8 cellular contexts compared by ENCODE assay signal in the genomic region with DNA sequence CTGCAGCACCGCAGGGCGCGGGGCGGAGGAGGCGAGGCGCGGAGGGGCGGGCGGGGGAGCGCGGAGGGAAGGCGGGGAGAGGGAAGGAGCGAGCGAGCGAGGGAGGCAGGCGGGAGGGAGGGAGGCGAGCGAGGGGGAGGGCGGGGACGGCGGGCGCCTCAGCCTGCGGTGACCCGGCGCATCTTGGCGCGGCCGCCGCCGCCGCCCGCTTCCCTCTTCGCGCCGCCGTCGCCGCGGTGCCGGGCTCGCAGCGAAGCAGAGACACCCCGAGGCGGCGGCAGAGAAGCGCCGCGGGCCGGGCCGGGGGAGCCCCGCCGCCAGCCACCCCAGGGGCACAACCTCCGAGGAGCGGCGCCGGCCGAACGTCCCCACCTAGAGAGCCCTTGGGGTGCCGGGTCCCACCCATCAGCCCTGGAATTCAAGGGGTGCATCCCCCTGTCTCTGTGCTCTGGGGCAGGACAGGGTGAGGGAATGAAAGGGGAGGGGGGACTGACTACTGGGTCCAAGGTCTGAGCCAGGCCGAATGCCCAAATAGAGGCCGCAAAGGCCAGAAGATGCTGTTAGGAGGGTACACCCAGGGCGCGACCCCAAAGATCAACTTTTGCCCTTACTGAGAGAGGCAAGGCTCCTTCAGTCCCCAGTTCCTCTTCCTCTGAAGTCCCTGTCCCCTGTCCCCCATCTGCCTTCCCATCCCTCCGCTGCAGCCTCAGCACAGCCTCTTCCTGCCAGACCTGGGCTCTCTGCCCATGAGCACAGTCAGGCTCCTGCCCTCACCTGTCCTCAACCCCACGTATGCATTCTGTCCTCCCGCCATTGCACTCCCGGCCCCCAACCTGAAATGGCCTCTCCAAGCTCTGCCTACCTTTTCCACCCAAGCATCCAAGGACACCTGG. TPM values are rescaled to one million over a fixed set of nuclear protein-coding genes. Genes with fewer than 3 reads are reported as not detected.
A peak's percentile ranks its signal among the peaks of the same experiment; 100 is the strongest.
DNase-seq lines count a peak whose midpoint lies in the region; ATAC-seq, FAIRE-seq and TF ChIP-seq lines count a peak whose summit lies in the region.

Gene ADAMTS2 (minus strand): TSS at position 33 of the 893 bp plus-strand sequence. CDS start 133 bp downstream, outside the sequence.

- no peak for DNase-seq in A549 (ENCODE audit: low read depth in 1 of 2, low spot score in 1 of 2)
- peak; percentile 68 for DNase-seq in HCEC 1CT
- peak; percentile 92 for DNase-seq in adipocyte (ENCODE audit: low read depth)
- DNase-seq in hepatic stellate cell (ENCODE audit: low spot score), result peak; percentile 89
- DNase-seq in activated T-helper 2 cell treated with anti-CD3 and anti-CD28 coated beads, Interferon-gamma antibody, Interleukin-2, Interleukin-4, amounts not matched to agents 10 μg/mL and 5 μg/mL and 100 μg/mL, durations not matched to agents 14 hours and 24 hours and 36 hours (ENCODE audit: low spot score), result no peak
- no peak for DNase-seq in NCI-H345 treated with DMSO at 0.1 percent for 48 hours (lab: John Stamatoyannopoulos, UW; ENCODE audit: unreplicated experiment)
- DNase-seq in RKO (ENCODE audit: low spot score), result no peak

- peaks cover 12% of the 10 kb centered on the region for H3K36me3 ChIP-seq in adipocyte (ENCODE audit: control insufficient read depth, insufficient read depth, low read length, severe bottlenecking)
- H3K36me3 ChIP-seq in rectal smooth muscle tissue (ENCODE audit: control insufficient read depth, insufficient read depth, low read length), result no peaks in the 10 kb centered on the region

- H3K9me3 Mint-ChIP-seq in activated T-helper 2 cell treated with anti-CD3 and anti-CD28 coated beads, Interferon-gamma antibody, Interleukin-2, Interleukin-4, amounts not matched to agents 10 μg/mL and 5 μg/mL and 100 μg/mL, durations not matched to agents 14 hours and 24 hours and 36 hours, result no peaks in the 10 kb centered on the region

- H3K27ac ChIP-seq in A549 (no peak within 1 kb of the TSS; a peak in 1 of 6 replicates), rectal smooth muscle tissue (ENCODE audit: low read depth, low read length) (no peak within 1 kb of the TSS)

- peaks cover 53% of the 10 kb centered on the region for H3K27me3 Mint-ChIP-seq in activated T-helper 2 cell treated with anti-CD3 and anti-CD28 coated beads, Interferon-gamma antibody, Interleukin-2, Interleukin-4, amounts not matched to agents 10 μg/mL and 5 μg/mL and 100 μg/mL, durations not matched to agents 14 hours and 24 hours and 36 hours (ENCODE audit: low read depth)

- no peaks in the 10 kb centered on the region for H3K4me1 Mint-ChIP-seq in activated T-helper 2 cell treated with anti-CD3 and anti-CD28 coated beads, Interferon-gamma antibody, Interleukin-2, Interleukin-4, amounts not matched to agents 10 μg/mL and 5 μg/mL and 100 μg/mL, durations not matched to agents 14 hours and 24 hours and 36 hours (ENCODE audit: low read depth)

- H3K9me3 ChIP-seq in A549 (no peaks in the 10 kb centered on the region), adipocyte (ENCODE audit: control insufficient read depth, low read length) (no peaks in the 10 kb centered on the region)

- WGBS in A549 (ENCODE audit: missing lambda C conversion rate), result 16% methylated on average over 37 of the region's 67 CpGs

- TF ChIP-seq EP300 in A549 (IDR thresholded peaks at IDR 0.05), result no peak

- no peak within 1 kb of the TSS for H3K27ac Mint-ChIP-seq in activated T-helper 2 cell treated with anti-CD3 and anti-CD28 coated beads, Interferon-gamma antibody, Interleukin-2, Interleukin-4, amounts not matched to agents 10 μg/mL and 5 μg/mL and 100 μg/mL, durations not matched to agents 14 hours and 24 hours and 36 hours

- no peak for FAIRE-seq in A549 (lab: Jason Lieb, UNC)

- peak; percentile 7 to 25; a peak in 2 of 6 replicates for ATAC-seq in A549

- POLR2A ChIA-PET in A549 (lab: Yijun Ruan, JAX), result no interaction called here

- peak within 1 kb of the TSS; percentile 46 for H3K4me3 ChIP-seq in A549
- H3K4me3 ChIP-seq in adipocyte (ENCODE audit: low read length), result peak within 1 kb of the TSS; percentile 97
- H3K4me3 ChIP-seq in rectal smooth muscle tissue (ENCODE audit: low read length), result peak within 1 kb of the TSS; percentile 65

- H3K27me3 ChIP-seq in adipocyte (replicated peaks; ENCODE audit: control insufficient read depth, insufficient read depth, low read length), result no peaks in the 10 kb centered on the region
- H3K27me3 ChIP-seq in rectal smooth muscle tissue (ENCODE audit: control insufficient read depth, insufficient read depth, low read length), result peaks cover 4% of the 10 kb centered on the region

- H3K4me2 ChIP-seq in A549, result peak within 1 kb of the TSS; percentile 92

- no peak within 1 kb of the TSS for H3K4me3 Mint-ChIP-seq in activated T-helper 2 cell treated with anti-CD3 and anti-CD28 coated beads, Interferon-gamma antibody, Interleukin-2, Interleukin-4, amounts not matched to agents 10 μg/mL and 5 μg/mL and 100 μg/mL, durations not matched to agents 14 hours and 24 hours and 36 hours (ENCODE audit: low read depth)

- intact Hi-C loops in activated T-helper 2 cell treated with anti-CD3 and anti-CD28 coated beads, Interferon-gamma antibody, Interleukin-2, Interleukin-4, amounts not matched to agents 10 μg/mL and 5 μg/mL and 100 μg/mL, durations not matched to agents 14 hours and 24 hours and 36 hours (cut with micrococcal nuclease), result no loop called here

- TF ChIP-seq POLR2A in A549 (IDR thresholded peaks at IDR 0.05; ENCODE audit: low read length), result no peak

- H3K36me3 Mint-ChIP-seq in activated T-helper 2 cell treated with anti-CD3 and anti-CD28 coated beads, Interferon-gamma antibody, Interleukin-2, Interleukin-4, amounts not matched to agents 10 μg/mL and 5 μg/mL and 100 μg/mL, durations not matched to agents 14 hours and 24 hours and 36 hours (ENCODE audit: low read depth), result no peaks in the 10 kb centered on the region

- no peak for TF ChIP-seq RAD21 in A549 (conservative IDR thresholded peaks at IDR 0.05 in 1 of 2, IDR thresholded peaks at IDR 0.05 in 1 of 2)

- TF ChIP-seq CTCF in A549 (IDR thresholded peaks at IDR 0.05), result no peak

- CTCF ChIA-PET in A549 (lab: Yijun Ruan, JAX), result no interaction called here

- H3K9ac ChIP-seq in adipocyte (ENCODE audit: low read length) (peak within 1 kb of the TSS; percentile 99), rectal smooth muscle tissue (ENCODE audit: low read length) (no peak within 1 kb of the TSS)

- H3K4me1 ChIP-seq in A549, result peaks cover 7% of the 10 kb centered on the region; the same call in 1 of the 3 replicates
- H3K4me1 ChIP-seq in adipocyte (ENCODE audit: control insufficient read depth, insufficient read depth, low read length), result peaks cover 36% of the 10 kb centered on the region
- no peaks in the 10 kb centered on the region for H3K4me1 ChIP-seq in rectal smooth muscle tissue (ENCODE audit: control insufficient read depth, insufficient read depth, low read length)

TF ChIP-seq in A549, 52 proteins besides CTCF, POLR2A, EP300 and RAD21:
- TF ChIP-seq HEYL (CRISPR knock-in tag; IDR thresholded peaks at IDR 0.05) (no peak), SREBF2 (IDR thresholded peaks at IDR 0.05) (no peak), MAZ (IDR thresholded peaks at IDR 0.05; ENCODE audit: borderline replicate concordance, low read depth, low read length) (no peak)
TF ChIP-seq in A549: peak in this region for 0.

RNA-seq across cellular contexts. Expression of gene ADAMTS2, which starts in this region (rescaled TPM):
- polyA plus RNA-seq in A549 (2011; rRNA removed) (0.03 TPM in 1 of 2 replicates, not detected in the other), A549 (2017; fragmentation: RNase III; extraction: RNeasy Plus Mini Kit Qiagen cat#74134 plus additional on column Dnase treatment) (0.03 TPM in 1 of 3 replicates, not detected in the others)
- 0.05 and 0.08 TPM in 2 replicates for polyA plus RNA-seq in A549 (2012; cell fraction: cytosol; rRNA removed)
- polyA plus RNA-seq in A549 (2012; cell fraction: nucleus; rRNA removed), result 0.11 and 0.12 TPM in 2 replicates
- polyA minus RNA-seq in A549 (2011; rRNA and poly(A)+ RNA removed), result not detected in 2 replicates
- total RNA-seq in activated T-helper 2 cell treated with anti-CD3 and anti-CD28 coated beads, Interferon-gamma antibody, Interleukin-2, Interleukin-4, amounts not matched to agents 10 μg/mL and 5 μg/mL and 100 μg/mL, durations not matched to agents 14 hours and 24 hours and 36 hours, result not detected in 2 replicates

Comparison
In these comparisons a context has a peak if more than half of its experiments do, and no peak if none do; other contexts are left out.
1. Peak in ATAC-seq, H3K4me3 ChIP-seq and H3K4me2 ChIP-seq in A549; RNA of the gene not detected or under 1 TPM.
2. DNase-seq: peak in HCEC 1CT (single experiment), adipocyte (single experiment) and hepatic stellate cell (single experiment); none in A549 (0 of 2), activated T-helper 2 cell treated with anti-CD3 and anti-CD28 coated beads, Interferon-gamma antibody, Interleukin-2, Interleukin-4, amounts not matched to agents 10 μg/mL and 5 μg/mL and 100 μg/mL, durations not matched to agents 14 hours and 24 hours and 36 hours (single experiment), NCI-H345 treated with DMSO at 0.1 percent for 48 hours (single experiment) and RKO (single experiment).
3. H3K4me3 ChIP-seq: peak in every context shown above with its lines; median percentile 97 in adipocyte; 65 in rectal smooth muscle tissue; 46 in A549.